8 cellular contexts compared by ENCODE assay signal in the genomic region with DNA sequence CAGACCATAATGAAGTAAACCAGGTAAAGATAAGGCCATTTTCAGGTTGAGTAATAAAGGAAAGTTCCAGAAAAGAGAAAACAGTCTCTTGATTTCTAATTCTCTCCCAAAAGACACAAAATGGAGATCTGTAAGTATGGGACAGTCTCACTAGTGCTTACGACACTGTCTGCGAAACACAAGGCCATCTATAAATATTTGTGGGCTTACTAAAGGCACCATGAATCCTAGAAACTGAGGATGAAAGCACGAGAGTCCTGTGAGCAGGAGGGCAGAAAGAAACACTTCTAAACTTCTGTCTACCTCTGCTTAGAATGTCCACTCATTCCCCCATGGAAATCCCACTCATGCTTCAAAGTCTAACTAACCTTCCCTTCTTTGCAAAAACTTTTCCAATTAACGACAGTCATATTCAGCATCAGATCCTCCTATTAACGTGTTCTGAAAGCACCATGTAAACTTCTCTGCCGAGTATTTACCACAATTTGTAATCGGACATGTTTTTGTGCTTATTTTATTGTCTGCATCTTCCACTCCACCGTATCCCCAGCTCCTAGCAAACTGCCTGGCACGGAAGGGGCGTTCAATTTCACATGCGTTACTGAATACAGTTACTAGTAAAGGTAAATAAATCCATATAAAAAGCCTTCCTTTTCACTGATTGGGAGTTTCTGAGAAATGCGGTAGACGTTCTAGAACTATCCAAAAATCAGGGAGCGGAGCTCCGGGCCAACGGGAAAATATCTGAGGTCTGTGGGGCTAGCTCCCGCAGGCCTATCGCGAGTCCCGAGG. TPM values are rescaled to one million over a fixed set of nuclear protein-coding genes. Genes with fewer than 3 reads are reported as not detected.
DNase-seq lines count a peak whose midpoint lies in the region; ATAC-seq and TF ChIP-seq lines count a peak whose summit lies in the region.

No MANE protein-coding gene starts in this region.

- no peak for TF ChIP-seq CTCF in parathyroid adenoma (IDR thresholded peaks at IDR 0.05)

- H3K4me2 ChIP-seq in parathyroid adenoma (ENCODE audit: low read length): peak overlapping the region; percentile 50

- peak; percentile 10 for DNase-seq in activated naive CD4-positive, alpha-beta T cell treated with anti-CD3 and anti-CD28 coated beads, Interleukin-2, amount 50 U/mL, for 16 hours
- no peak for DNase-seq in activated naive CD4-positive, alpha-beta T cell treated with Interleukin-2 at 50 U/mL for 16 hours
- DNase-seq in LoVo (ENCODE audit: low spot score) (peak; percentile 13), NCI-H2029 treated with DMSO at 0.1 percent for 48 hours (lab: John Stamatoyannopoulos, UW) (no peak)
- no peak for DNase-seq in activated T-cell treated with anti-CD3 and anti-CD28 coated beads, Interleukin-2, amount 50 U/mL, for 72 hours

- no peaks in the 10 kb centered on the region for H3K79me2 ChIP-seq in parathyroid adenoma

- H3K4me1 ChIP-seq in endocrine pancreas (ENCODE audit: control insufficient read depth, insufficient read depth, low read length): peaks cover 7% of the 10 kb centered on the region
- H3K4me1 ChIP-seq in parathyroid adenoma: no peaks in the 10 kb centered on the region

- no peaks in the 10 kb centered on the region for H3K36me3 ChIP-seq in endocrine pancreas (ENCODE audit: control insufficient read depth, insufficient read depth, low read length)
- no peaks in the 10 kb centered on the region for H3K36me3 ChIP-seq in parathyroid adenoma (ENCODE audit: control insufficient read depth, insufficient read depth, low read length)

- H3K9me3 Mint-ChIP-seq in activated T-cell treated with anti-CD3 and anti-CD28 coated beads, Interleukin-2, amount 50 U/mL, for 72 hours: no peaks in the 10 kb centered on the region

- peak overlapping the region; percentile 79 for H2AFZ ChIP-seq in parathyroid adenoma

- H3K27ac Mint-ChIP-seq in activated T-cell treated with anti-CD3 and anti-CD28 coated beads, Interleukin-2, amount 50 U/mL, for 72 hours: no peak overlapping the region

- H3K4me1 Mint-ChIP-seq in activated T-cell treated with anti-CD3 and anti-CD28 coated beads, Interleukin-2, amount 50 U/mL, for 72 hours (ENCODE audit: low read depth): no peaks in the 10 kb centered on the region

- H3K27me3 ChIP-seq in endocrine pancreas (ENCODE audit: control insufficient read depth, insufficient read depth, low read length) (no peaks in the 10 kb centered on the region), parathyroid adenoma (ENCODE audit: control insufficient read depth, insufficient read depth, low read length) (no peaks in the 10 kb centered on the region)

- H3K27me3 Mint-ChIP-seq in activated T-cell treated with anti-CD3 and anti-CD28 coated beads, Interleukin-2, amount 50 U/mL, for 72 hours (ENCODE audit: low read depth): no peaks in the 10 kb centered on the region

- H3K27ac ChIP-seq in parathyroid adenoma: peak overlapping the region; percentile 66

- no peak overlapping the region for H3K4me3 Mint-ChIP-seq in activated T-cell treated with anti-CD3 and anti-CD28 coated beads, Interleukin-2, amount 50 U/mL, for 72 hours

- H3K9ac ChIP-seq in endocrine pancreas (ENCODE audit: control insufficient read depth, insufficient read depth, low read length) (peak overlapping the region; percentile 77), parathyroid adenoma (peak overlapping the region; percentile 15)

- ATAC-seq in GM21529 (IDR thresholded peaks at IDR 0.05; ENCODE audit: unreplicated experiment): no peak
- ATAC-seq in activated T-cell treated with anti-CD3 and anti-CD28 coated beads, Interleukin-2, amount 50 U/mL, for 72 hours (replicated peaks in 1 of 2): no peak

- H3K36me3 Mint-ChIP-seq in activated T-cell treated with anti-CD3 and anti-CD28 coated beads, Interleukin-2, amount 50 U/mL, for 72 hours (ENCODE audit: insufficient read depth in 2 of 2): no peaks in the 10 kb centered on the region

- H3K4me3 ChIP-seq in endocrine pancreas (ENCODE audit: control insufficient read depth, insufficient read depth, low read length): peak overlapping the region; percentile 96
- H3K4me3 ChIP-seq in parathyroid adenoma (ENCODE audit: low read depth, low read length): peak overlapping the region; percentile 81

- H3K9me3 ChIP-seq in endocrine pancreas (ENCODE audit: control insufficient read depth, low read length): no peaks in the 10 kb centered on the region
- no peaks in the 10 kb centered on the region for H3K9me3 ChIP-seq in parathyroid adenoma (ENCODE audit: control insufficient read depth, low read length)

RNA-seq across cellular contexts. Expression of gene PSMD10, which starts 0.7 kb away (rescaled TPM):
- total RNA-seq in activated T-cell treated with anti-CD3 and anti-CD28 coated beads, Interleukin-2, amount 50 U/mL, for 72 hours: 10 to 100 TPM; 36.1 to 38.9 TPM

RNA-seq across cellular contexts. Expression of gene ATG4A, which starts 0.9 kb away (rescaled TPM):
- 10 to 100 TPM in 1 of 2 donors, 1 to 10 TPM in 1; 9.2 to 10.3 TPM for total RNA-seq in activated T-cell treated with anti-CD3 and anti-CD28 coated beads, Interleukin-2, amount 50 U/mL, for 72 hours

RNA-seq across cellular contexts. Expression of gene VSIG1, which starts 45.8 kb away (rescaled TPM):
- under 1 TPM; 0.22 to 0.25 TPM for total RNA-seq in activated T-cell treated with anti-CD3 and anti-CD28 coated beads, Interleukin-2, amount 50 U/mL, for 72 hours

Comparison
In these comparisons a context has a peak if more than half of its experiments do, and no peak if none do; other contexts are left out.
1. DNase-seq: peak in activated naive CD4-positive, alpha-beta T cell treated with anti-CD3 and anti-CD28 coated beads, Interleukin-2, amount 50 U/mL, for 16 hours (single experiment) and LoVo (single experiment); none in activated naive CD4-positive, alpha-beta T cell treated with Interleukin-2 at 50 U/mL for 16 hours (single experiment), activated T-cell treated with anti-CD3 and anti-CD28 coated beads, Interleukin-2, amount 50 U/mL, for 72 hours (0 of 2) and NCI-H2029 treated with DMSO at 0.1 percent for 48 hours (single experiment).